ENCODE assay signal across 30 cellular contexts in the genomic region with DNA sequence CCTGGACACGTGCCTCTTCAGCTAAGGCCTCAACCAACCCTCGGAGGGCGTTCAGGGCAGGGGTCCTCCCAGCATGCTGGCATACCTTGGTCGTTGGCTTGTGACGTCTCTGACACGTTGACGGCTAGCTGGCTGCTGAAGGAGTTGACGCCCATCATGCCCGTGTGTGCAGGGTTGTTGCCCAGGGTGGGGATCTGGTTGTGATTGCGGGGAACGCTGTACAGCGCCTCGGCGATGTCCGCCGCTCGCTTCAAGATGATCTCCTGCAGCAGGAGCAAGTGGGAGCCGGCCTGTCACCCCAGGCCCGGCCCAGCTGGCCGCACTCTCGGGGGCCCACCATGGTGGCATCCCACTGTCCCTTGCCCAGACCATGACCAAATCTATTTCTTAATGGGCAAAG.
"Had no signal": no experiment of that assay in that cellular context is flagged by ENCODE, and none has a peak within 500 bp of the region (broad histone marks: within the 10 kb centered on the region; RNA-seq: fewer than 3 reads in every experiment).

No MANE protein-coding gene starts in this region.

- H3K4me2 ChIP-seq: neural progenitor cell had no signal

- ATAC-seq: naive thymus-derived CD4-positive, alpha-beta T cell; psoas muscle; right cardiac atrium; right lobe of liver; stimulated activated memory B cell treated with anti-CD40 and anti-IgM and Interleukin-4, amounts not matched to agents 10 μg/mL and 1 μg/mL and 100 μg/mL, for 72 hours; stimulated activated naive CD8-positive, alpha-beta T cell treated with anti-CD3 and anti-CD28 coated beads, Interleukin-15, amount 100 ng/mL, for 72 hours; stimulated activated naive CD8-positive, alpha-beta T cell treated with anti-CD3 and anti-CD28 coated beads, Interleukin-15, Interleukin-2, amounts not matched to agents 100 U/mL and 50 U/mL, for 24 hours; upper lobe of right lung had no signal

- H3K4me3 Mint-ChIP-seq: naive thymus-derived CD4-positive, alpha-beta T cell; nephron; neural progenitor cell; stimulated activated memory B cell treated with anti-CD40 and anti-IgM and Interleukin-4, amounts not matched to agents 10 μg/mL and 1 μg/mL and 100 μg/mL, for 72 hours; stimulated activated naive CD8-positive, alpha-beta T cell treated with anti-CD3 and anti-CD28 coated beads, Interleukin-15, amount 100 ng/mL, for 72 hours; type B pancreatic cell had no signal

- H3K9me3 ChIP-seq: neutrophil, ovary, psoas muscle, right lobe of liver, sigmoid colon, suprapubic skin, testis, tibial artery, transverse colon, upper lobe of right lung, uterus had no signal

- H3K79me2 ChIP-seq: parathyroid adenoma had no signal

- H3K27ac Mint-ChIP-seq: naive thymus-derived CD4-positive, alpha-beta T cell; nephron; progenitor cell of endocrine pancreas; stimulated activated memory B cell treated with anti-CD40 and anti-IgM and Interleukin-4, amounts not matched to agents 10 μg/mL and 1 μg/mL and 100 μg/mL, for 72 hours; stimulated activated naive CD8-positive, alpha-beta T cell treated with anti-CD3 and anti-CD28 coated beads, Interleukin-15, amount 100 ng/mL, for 72 hours; type B pancreatic cell had no signal

- H3K4me1 Mint-ChIP-seq: naive thymus-derived CD4-positive, alpha-beta T cell; nephron; stimulated activated memory B cell treated with anti-CD40 and anti-IgM and Interleukin-4, amounts not matched to agents 10 μg/mL and 1 μg/mL and 100 μg/mL, for 72 hours; stimulated activated naive CD8-positive, alpha-beta T cell treated with anti-CD3 and anti-CD28 coated beads, Interleukin-15, amount 100 ng/mL, for 72 hours had no signal

- H3K4me1 ChIP-seq: neural progenitor cell, parathyroid adenoma, psoas muscle, right lobe of liver, sigmoid colon, suprapubic skin, testis, tibial artery, transverse colon, upper lobe of right lung, uterus had no signal

- H3K27ac ChIP-seq: neural progenitor cell, neutrophil, ovary, parathyroid adenoma, psoas muscle, right lobe of liver, sigmoid colon, suprapubic skin, testis, tibial artery, transverse colon, upper lobe of right lung, uterus had no signal

- H3K27me3 ChIP-seq: neural progenitor cell, neutrophil, ovary, right lobe of liver, sigmoid colon, testis, tibial artery, transverse colon, upper lobe of right lung, uterus had no signal

- H2AFZ ChIP-seq: neural progenitor cell, parathyroid adenoma had no signal

- DNase-seq: naive thymus-derived CD4-positive, alpha-beta T cell; nucleus accumbens; ovary; psoas muscle; right cardiac atrium; right lobe of liver; sigmoid colon; small intestine; stimulated activated CD4-positive, alpha-beta T cell treated with anti-CD3 and anti-CD28 coated beads, Interleukin-12 subunit alpha, Interleukin-12 subunit beta, amount 100 ng/mL, for 4 hours; stimulated activated CD4-positive, alpha-beta T cell treated with anti-CD3 and anti-CD28 coated beads, Interleukin-1b, Interleukin-23, amount 100 ng/mL, for 48 hours; stimulated activated CD4-positive, alpha-beta T cell treated with anti-CD3 and anti-CD28 coated beads, Interleukin-4, amount 100 ng/mL, for 1 hour; stimulated activated CD4-positive, alpha-beta T cell treated with anti-CD3 and anti-CD28 coated beads, Interleukin-4, amount 100 ng/mL, for 4 hours; stimulated activated CD8-positive, alpha-beta memory T cell treated with anti-CD3 and anti-CD28 coated beads, Interleukin-4, amount 100 ng/mL, for 48 hours; stimulated activated naive CD4-positive, alpha-beta T cell; stimulated activated naive CD8-positive, alpha-beta T cell treated with anti-CD3 and anti-CD28 coated beads, Interleukin-15, amount 100 ng/mL, for 72 hours; stimulated activated naive CD8-positive, alpha-beta T cell treated with anti-CD3 and anti-CD28 coated beads, Interleukin-15, Interleukin-2, amounts not matched to agents 100 U/mL and 50 U/mL, for 24 hours; substantia nigra; testis; tibial artery; transverse colon; upper lobe of right lung; uterus had no signal

- H3K27me3 Mint-ChIP-seq: naive thymus-derived CD4-positive, alpha-beta T cell; stimulated activated memory B cell treated with anti-CD40 and anti-IgM and Interleukin-4, amounts not matched to agents 10 μg/mL and 1 μg/mL and 100 μg/mL, for 72 hours; stimulated activated naive CD8-positive, alpha-beta T cell treated with anti-CD3 and anti-CD28 coated beads, Interleukin-15, amount 100 ng/mL, for 72 hours had no signal

- H3K36me3 ChIP-seq: neural progenitor cell, neutrophil, ovary, right lobe of liver, sigmoid colon, transverse colon, upper lobe of right lung, uterus had no signal

- H3K9ac ChIP-seq: neural progenitor cell, parathyroid adenoma had no signal

- H3K9me3 Mint-ChIP-seq: nephron; neural progenitor cell; stimulated activated memory B cell treated with anti-CD40 and anti-IgM and Interleukin-4, amounts not matched to agents 10 μg/mL and 1 μg/mL and 100 μg/mL, for 72 hours; stimulated activated naive CD8-positive, alpha-beta T cell treated with anti-CD3 and anti-CD28 coated beads, Interleukin-15, amount 100 ng/mL, for 72 hours; type B pancreatic cell had no signal

- H3K4me3 ChIP-seq: neural progenitor cell, ovary, psoas muscle, right lobe of liver, sigmoid colon, suprapubic skin, testis, tibial artery, transverse colon, upper lobe of right lung, uterus had no signal

- H3K36me3 Mint-ChIP-seq: naive thymus-derived CD4-positive, alpha-beta T cell; neural progenitor cell; stimulated activated memory B cell treated with anti-CD40 and anti-IgM and Interleukin-4, amounts not matched to agents 10 μg/mL and 1 μg/mL and 100 μg/mL, for 72 hours had no signal
